ENCODE assay signal across 16 cellular contexts in genomic region chr2:186456941-186457340, GRCh38. TPM values are rescaled to one million over a fixed set of nuclear protein-coding genes. Genes with fewer than 3 reads are reported as not detected.
DNase-seq lines count a peak whose midpoint lies in the region; TF ChIP-seq lines count a peak whose summit lies in the region.
"Had no signal": no experiment of that assay in that cellular context is flagged by ENCODE, and none has a peak within 500 bp of the region (broad histone marks: within the 10 kb centered on the region; RNA-seq: fewer than 3 reads in every experiment).

No MANE protein-coding gene starts in this region.

- no peak overlapping the region for H3K4me3 ChIP-seq in BJ (ENCODE audit: low read depth, low read length)
- H3K4me3 ChIP-seq in epithelial cell of esophagus (ENCODE audit: low read length) = no peak overlapping the region
- no peak overlapping the region for H3K4me3 ChIP-seq in osteoblast (ENCODE audit: insufficient read depth, low read length)
- no peak overlapping the region for H3K4me3 ChIP-seq in testis
- H3K4me3 ChIP-seq: BLaER1, cardiac muscle cell, heart left ventricle, ovary had no signal

- DNase-seq in BJ (ENCODE audit: low read depth) (peak; percentile 47), NCI-H226 (peak; percentile 44), epithelial cell of esophagus (ENCODE audit: low read depth) (peak; percentile 58), osteoblast (ENCODE audit: insufficient read length, low spot score, missing footprints) (no peak), NCI-H1930 (lab: John Stamatoyannopoulos, UW) (no peak), D341Med (ENCODE audit: low spot score) (no peak), testis (no peak), epidermal melanocyte (ENCODE audit: insufficient read length, low spot score) (no peak)
- DNase-seq: heart left ventricle; left colon; NCI-H446 treated with DMSO at 0.1 percent for 48 hours; ovary; SIG-M5; stimulated activated naive CD4-positive, alpha-beta T cell treated with Interleukin-2 at 50 U/mL for 16 hours had no signal

- TF ChIP-seq CTCF in BJ (IDR thresholded peaks at IDR 0.05; ENCODE audit: insufficient read depth, low read depth, low read length) (no peak), epithelial cell of esophagus (IDR thresholded peaks at IDR 0.05; ENCODE audit: insufficient read depth, low read depth, low read length, missing control alignments) (no peak), osteoblast (IDR thresholded peaks at IDR 0.05; ENCODE audit: extremely low read depth, low read depth, low read length) (no peak), testis (IDR thresholded peaks at IDR 0.05) (no peak)

- H3K4me1 ChIP-seq in osteoblast (ENCODE audit: insufficient read depth, low read length) (peaks cover 16% of the 10 kb centered on the region), testis (no peaks in the 10 kb centered on the region)
- H3K4me1 ChIP-seq: heart left ventricle had no signal

- POLR2A ChIA-PET in BJ (lab: Charles Lee) = no interaction called here

- H3K36me3 ChIP-seq in BJ (ENCODE audit: control insufficient read depth, insufficient read depth, low read length) = no peaks in the 10 kb centered on the region
- no peaks in the 10 kb centered on the region for H3K36me3 ChIP-seq in osteoblast (ENCODE audit: insufficient read depth, low read length)
- no peaks in the 10 kb centered on the region for H3K36me3 ChIP-seq in testis (ENCODE audit: low read depth, missing control alignments)
- H3K36me3 ChIP-seq: BLaER1, ovary had no signal

- intact Hi-C loops in testis (cut with DNase I; ENCODE audit: low total_unique reads) = no loop called here

- H3K27ac ChIP-seq in osteoblast (ENCODE audit: low read depth, low read length) (no peak overlapping the region), testis (no peak overlapping the region)
- H3K27ac ChIP-seq: BLaER1, cardiac muscle cell, heart left ventricle, ovary had no signal

- 95 to 97% methylated on average over 4 of the region's 4 CpGs for WGBS in testis, 2 donors

- H3K79me2 ChIP-seq in osteoblast (ENCODE audit: insufficient read depth, low read length) = no peaks in the 10 kb centered on the region

- peak overlapping the region; percentile 37 for H3K4me2 ChIP-seq in osteoblast (ENCODE audit: insufficient read depth, low read length)
- H3K4me2 ChIP-seq: BLaER1 had no signal

- no peaks in the 10 kb centered on the region for H3K27me3 ChIP-seq in BJ (ENCODE audit: control insufficient read depth, insufficient read depth, low read length)
- H3K27me3 ChIP-seq in osteoblast (ENCODE audit: insufficient read depth, low read length) = no peaks in the 10 kb centered on the region
- no peaks in the 10 kb centered on the region for H3K27me3 ChIP-seq in testis
- H3K27me3 ChIP-seq: BLaER1, cardiac muscle cell, heart left ventricle, ovary had no signal

- CTCF ChIA-PET in BJ (lab: Yijun Ruan, JAX) = no interaction called here

- H2AFZ ChIP-seq in osteoblast (ENCODE audit: low read length) = no peak overlapping the region

- no peak for TF ChIP-seq POLR2A in testis (IDR thresholded peaks at IDR 0.05)

- no peaks in the 10 kb centered on the region for H4K20me1 ChIP-seq in osteoblast (ENCODE audit: insufficient read depth, low read length)
- H4K20me1 ChIP-seq: BLaER1 had no signal

- no peaks in the 10 kb centered on the region for H3K9me3 ChIP-seq in osteoblast (ENCODE audit: low read depth, low read length)
- H3K9me3 ChIP-seq in testis = no peaks in the 10 kb centered on the region
- H3K9me3 ChIP-seq: BLaER1, heart left ventricle, ovary had no signal

RNA-seq across cellular contexts. Expression of gene ZC3H15, which starts 29.1 kb away (rescaled TPM):
- polyA plus RNA-seq in BJ (2011; rRNA removed) (26.5 and 54.6 TPM in 2 replicates), testis (ENCODE audit: insufficient read depth, low read depth, low replicate concordance) (36.8 TPM)
- 8.6 and 11.4 TPM in 2 replicates for polyA minus RNA-seq in BJ (2011; rRNA and poly(A)+ RNA removed)
- total RNA-seq in osteoblast (71.7 and 71.9 TPM in 2 replicates), testis (10 to 100 TPM; 59.4 to 67.4 TPM)

Comparison
In these comparisons a context has a peak if more than half of its experiments do, and no peak if none do; other contexts are left out.
1. DNase-seq: peak in BJ (single experiment), NCI-H226 (single experiment) and epithelial cell of esophagus (single experiment); none in osteoblast (single experiment), NCI-H1930 (0 of 2), D341Med (single experiment), testis (single experiment) and epidermal melanocyte (single experiment).